Comparison of ENCODE assay signal across 8 cellular contexts in genomic region chr1:229272164-229273158, GRCh38. TPM values are rescaled to one million over a fixed set of nuclear protein-coding genes. Genes with fewer than 3 reads are reported as not detected.
DNase-seq lines count a peak whose midpoint lies in the region; ATAC-seq and TF ChIP-seq lines count a peak whose summit lies in the region.

No MANE protein-coding gene starts in this region.

- no peak for TF ChIP-seq POLR2A in vagina (IDR thresholded peaks at IDR 0.05)

- H3K36me3 ChIP-seq in ascending aorta (no peaks in the 10 kb centered on the region), lung (ENCODE audit: control insufficient read depth in 2 of 2, insufficient read depth in 2 of 2, low read length in 2 of 2) (no peaks in the 10 kb centered on the region), vagina (no peaks in the 10 kb centered on the region)

- H3K27me3 ChIP-seq in ascending aorta (no peaks in the 10 kb centered on the region), lung (ENCODE audit: control insufficient read depth, insufficient read depth) (no peaks in the 10 kb centered on the region), vagina (no peaks in the 10 kb centered on the region)

- H3K9me3 ChIP-seq in ascending aorta (peaks cover 0 to 2% of the 10 kb centered on the region in 2 donors), lung (ENCODE audit: control insufficient read depth in 2 of 2, insufficient read depth in 1 of 2, low read length in 1 of 2) (no peaks in the 10 kb centered on the region), vagina (no peaks in the 10 kb centered on the region)

- peak overlapping the region; percentile 77 to 97 for H3K4me3 ChIP-seq in ascending aorta
- no peak overlapping the region for H3K4me3 ChIP-seq in lung
- H3K4me3 ChIP-seq in vagina: peak overlapping the region; percentile 58 to 98

- WGBS in lung, 2 donors: 46 to 48% methylated on average over 11 of the region's 11 CpGs

- intact Hi-C loops in ascending aorta (cut with DNase I) (loop anchor here (10.0 kb wide), 1 partner anchor 788 kb away; the partner anchor contains the start of gene RNF187), vagina (cut with DNase I) (no loop called here)

- H3K4me1 ChIP-seq in ascending aorta (peaks cover 8 to 34% of the 10 kb centered on the region in 2 donors), lung (ENCODE audit: control insufficient read depth in 2 of 2, insufficient read depth in 2 of 2, low read length in 2 of 2) (peaks cover 19 to 20% of the 10 kb centered on the region in 2 donors), vagina (peaks cover 38% of the 10 kb centered on the region)

- DNase-seq in Ammon's horn (ENCODE audit: low spot score) (peak; percentile 54), HT-29 (ENCODE audit: low spot score) (peak; percentile 26), ascending aorta (ENCODE audit: low spot score in 2 of 2) (no peak), lung (ENCODE audit: low spot score) (no peak), vagina (ENCODE audit: extremely low spot score in 2 of 2) (no peak)
- DNase-seq in activated CD4-positive, alpha-beta T cell treated with anti-CD3 and anti-CD28 coated beads, Interleukin-2, amount 50 U/mL, for 1 hour: no peak

- TF ChIP-seq CTCF in ascending aorta (IDR thresholded peaks at IDR 0.05): no peak
- TF ChIP-seq CTCF in lung (IDR thresholded peaks at IDR 0.05; ENCODE audit: control extremely low read depth, extremely low read depth): no peak
- TF ChIP-seq CTCF in vagina (IDR thresholded peaks at IDR 0.05): no peak

- H3K27ac ChIP-seq in ascending aorta (no peak overlapping the region), lung (ENCODE audit: low read depth in 1 of 2, low read length in 1 of 2) (peak overlapping the region; percentile 24 to 94), vagina (peak overlapping the region; percentile 61)

- ATAC-seq in lung (ENCODE audit: insufficient read depth, low FRiP score) (no peak), GM21390 (IDR thresholded peaks at IDR 0.05; ENCODE audit: unreplicated experiment) (no peak), HG02884 (IDR thresholded peaks at IDR 0.05; ENCODE audit: unreplicated experiment) (no peak)

RNA-seq across cellular contexts. Expression of gene RAB4A, which starts 1.6 kb away (rescaled TPM):
- 47.3 and 53.4 TPM in 2 replicates for total RNA-seq in HT-29 (2014; rRNA removed; shearing (Covaris generic))
- 6.0 TPM for total RNA-seq in ascending aorta
- total RNA-seq in lung: 10 to 100 TPM; 32.3 to 54.4 TPM
- polyA plus RNA-seq in lung: 10 to 100 TPM; 20.2 to 20.7 TPM
- total RNA-seq in vagina: 16.5 TPM

Comparison
In these comparisons a context has a peak if more than half of its experiments do, and no peak if none do; other contexts are left out.
1. DNase-seq: peak in Ammon's horn (single experiment) and HT-29 (single experiment); none in ascending aorta (0 of 2), lung (single experiment), vagina (0 of 2) and activated CD4-positive, alpha-beta T cell treated with anti-CD3 and anti-CD28 coated beads, Interleukin-2, amount 50 U/mL, for 1 hour (single experiment).
2. H3K27ac ChIP-seq: peak in lung (2 of 2) and vagina (single experiment); none in ascending aorta (0 of 2).